In the genomic region with DNA sequence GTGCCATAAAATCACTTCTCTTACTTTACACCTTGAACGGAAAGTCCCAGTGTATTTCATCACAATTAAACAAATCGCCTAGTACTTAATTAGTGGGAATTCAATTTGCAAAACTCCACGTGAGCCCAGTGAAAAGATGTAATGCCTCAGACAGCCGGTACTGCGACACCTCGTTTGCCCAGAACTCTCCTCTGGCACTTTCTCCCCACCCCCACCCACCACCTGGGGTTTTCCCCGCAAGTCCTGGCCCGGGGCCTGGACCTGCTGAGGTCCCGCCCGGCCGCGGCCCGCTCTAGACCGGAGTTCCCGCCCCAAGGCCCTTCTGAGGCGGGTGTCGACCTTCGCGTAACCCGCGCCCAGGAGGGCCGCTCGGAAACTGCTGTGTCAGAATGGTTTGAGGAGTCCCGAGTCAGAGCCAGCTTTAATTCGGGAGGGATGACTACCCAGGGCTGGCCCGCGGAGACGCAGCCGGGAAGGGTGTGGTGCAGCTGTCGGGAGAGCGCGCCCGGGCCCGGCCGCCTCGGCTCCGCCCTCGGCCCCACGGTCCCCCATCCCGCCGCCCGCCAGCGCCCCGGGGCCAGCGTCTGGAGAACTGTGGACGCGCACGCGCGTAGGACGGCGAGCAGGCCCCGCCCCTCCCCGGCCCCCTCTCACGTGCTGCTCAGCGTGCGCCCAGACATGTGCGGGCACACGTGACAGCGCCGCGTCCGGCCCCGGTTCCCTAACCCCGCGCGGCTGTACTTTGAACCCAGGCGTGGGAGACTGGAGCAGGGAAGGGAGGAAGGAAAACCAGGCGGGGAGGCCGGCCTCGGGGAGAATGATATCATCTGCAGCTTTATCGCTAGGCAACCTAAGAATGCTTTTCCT, we compare ENCODE assay signal across 1 cellular context.
TF ChIP-seq lines count a peak whose summit lies in the region.

No MANE protein-coding gene starts in this region.

TF ChIP-seq in HepG2, 621 proteins besides CTCF, POLR2A, EP300 and RAD21 (continued from another document and continues in another):
- TF ChIP-seq ZBTB44 (CRISPR knock-in tag; IDR thresholded peaks at IDR 0.05) (no peak), ZNF136 (CRISPR knock-in tag; IDR thresholded peaks at IDR 0.05; ENCODE audit: low read depth) (0 out of 2 replicates have a peak, but pooled peaks have one; percentile 35), RCOR2 (CRISPR knock-in tag; IDR thresholded peaks at IDR 0.05) (no peak), ZNF710 (CRISPR knock-in tag; IDR thresholded peaks at IDR 0.05; ENCODE audit: borderline replicate concordance) (peak; percentile 84), SMARCE1 (IDR thresholded peaks at IDR 0.05; ENCODE audit: borderline replicate concordance) (no peak), PLRG1 (conservative IDR thresholded peaks at IDR 0.05) (no peak), ZNF230 (CRISPR knock-in tag; IDR thresholded peaks at IDR 0.05) (peak; percentile 78; the same call in 1 of the 2 replicates), SIN3B (IDR thresholded peaks at IDR 0.05; ENCODE audit: low read length) (no peak), ZFP41 (CRISPR knock-in tag; IDR thresholded peaks at IDR 0.05; ENCODE audit: borderline replicate concordance) (peak; percentile 43; the same call in 1 of the 2 replicates), NFATC3 (CRISPR knock-in tag; IDR thresholded peaks at IDR 0.05) (peak; percentile 61; the same call in 1 of the 2 replicates), ZBTB40 (IDR thresholded peaks at IDR 0.05) (no peak), ZBTB40 (CRISPR knock-in tag; IDR thresholded peaks at IDR 0.05) (peak; percentile 78), ZNF629 (CRISPR knock-in tag; conservative IDR thresholded peaks at IDR 0.05) (no peak), PHF5A (CRISPR knock-in tag; IDR thresholded peaks at IDR 0.05; ENCODE audit: low read depth, unreplicated experiment) (no peak), ZNF354B (CRISPR knock-in tag; IDR thresholded peaks at IDR 0.05) (no peak), ZNF280B (CRISPR knock-in tag; IDR thresholded peaks at IDR 0.05; ENCODE audit: borderline replicate concordance) (peak; percentile 97), GMEB2 (CRISPR knock-in tag; IDR thresholded peaks at IDR 0.05; ENCODE audit: low read depth) (peak; percentile 55; the same call in 1 of the 2 replicates), CEBPG (CRISPR knock-in tag; IDR thresholded peaks at IDR 0.05) (peak; percentile 36; the same call in 1 of the 2 replicates), TGIF2 (CRISPR knock-in tag; IDR thresholded peaks at IDR 0.05) (peak; percentile 80; the same call in 1 of the 2 replicates)
- TF ChIP-seq, protein P1, sequence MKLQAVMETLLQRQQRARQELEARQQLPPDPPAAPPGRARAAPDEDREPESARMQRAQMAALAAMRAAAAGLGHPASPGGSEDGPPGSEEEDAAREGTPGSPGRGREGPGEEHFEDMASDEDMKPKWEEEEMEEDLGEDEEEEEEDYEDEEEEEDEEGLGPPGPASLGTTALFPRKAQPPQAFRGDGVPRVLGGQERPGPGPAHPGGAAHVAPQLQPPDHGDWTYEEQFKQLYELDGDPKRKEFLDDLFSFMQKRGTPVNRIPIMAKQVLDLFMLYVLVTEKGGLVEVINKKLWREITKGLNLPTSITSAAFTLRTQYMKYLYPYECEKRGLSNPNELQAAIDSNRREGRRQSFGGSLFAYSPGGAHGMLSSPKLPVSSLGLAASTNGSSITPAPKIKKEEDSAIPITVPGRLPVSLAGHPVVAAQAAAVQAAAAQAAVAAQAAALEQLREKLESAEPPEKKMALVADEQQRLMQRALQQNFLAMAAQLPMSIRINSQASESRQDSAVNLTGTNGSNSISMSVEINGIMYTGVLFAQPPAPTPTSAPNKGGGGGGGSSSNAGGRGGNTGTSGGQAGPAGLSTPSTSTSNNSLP (IDR thresholded peaks at IDR 0.05; ENCODE audit: low read depth, low read length), result no peak
- TF ChIP-seq, protein P2, sequence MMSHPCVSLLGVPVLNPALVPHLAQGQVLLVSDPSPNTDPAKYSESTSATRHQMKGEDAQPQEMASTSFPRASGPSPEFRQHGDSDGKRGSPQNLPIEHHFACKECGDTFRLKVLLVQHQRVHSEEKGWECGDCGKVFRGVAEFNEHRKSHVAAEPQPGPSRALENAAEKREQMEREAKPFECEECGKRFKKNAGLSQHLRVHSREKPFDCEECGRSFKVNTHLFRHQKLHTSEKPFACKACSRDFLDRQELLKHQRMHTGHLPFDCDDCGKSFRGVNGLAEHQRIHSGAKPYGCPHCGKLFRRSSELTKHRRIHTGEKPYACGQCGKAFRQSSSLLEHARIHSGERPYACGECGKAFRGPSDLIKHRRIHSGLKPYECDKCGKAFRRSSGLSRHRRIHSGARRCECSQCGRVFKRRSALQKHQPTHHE (CRISPR knock-in tag; IDR thresholded peaks at IDR 0.05; ENCODE audit: borderline replicate concordance), result peak; percentile 88; the same call in 1 of the 2 replicates
- TF ChIP-seq, protein P3, sequence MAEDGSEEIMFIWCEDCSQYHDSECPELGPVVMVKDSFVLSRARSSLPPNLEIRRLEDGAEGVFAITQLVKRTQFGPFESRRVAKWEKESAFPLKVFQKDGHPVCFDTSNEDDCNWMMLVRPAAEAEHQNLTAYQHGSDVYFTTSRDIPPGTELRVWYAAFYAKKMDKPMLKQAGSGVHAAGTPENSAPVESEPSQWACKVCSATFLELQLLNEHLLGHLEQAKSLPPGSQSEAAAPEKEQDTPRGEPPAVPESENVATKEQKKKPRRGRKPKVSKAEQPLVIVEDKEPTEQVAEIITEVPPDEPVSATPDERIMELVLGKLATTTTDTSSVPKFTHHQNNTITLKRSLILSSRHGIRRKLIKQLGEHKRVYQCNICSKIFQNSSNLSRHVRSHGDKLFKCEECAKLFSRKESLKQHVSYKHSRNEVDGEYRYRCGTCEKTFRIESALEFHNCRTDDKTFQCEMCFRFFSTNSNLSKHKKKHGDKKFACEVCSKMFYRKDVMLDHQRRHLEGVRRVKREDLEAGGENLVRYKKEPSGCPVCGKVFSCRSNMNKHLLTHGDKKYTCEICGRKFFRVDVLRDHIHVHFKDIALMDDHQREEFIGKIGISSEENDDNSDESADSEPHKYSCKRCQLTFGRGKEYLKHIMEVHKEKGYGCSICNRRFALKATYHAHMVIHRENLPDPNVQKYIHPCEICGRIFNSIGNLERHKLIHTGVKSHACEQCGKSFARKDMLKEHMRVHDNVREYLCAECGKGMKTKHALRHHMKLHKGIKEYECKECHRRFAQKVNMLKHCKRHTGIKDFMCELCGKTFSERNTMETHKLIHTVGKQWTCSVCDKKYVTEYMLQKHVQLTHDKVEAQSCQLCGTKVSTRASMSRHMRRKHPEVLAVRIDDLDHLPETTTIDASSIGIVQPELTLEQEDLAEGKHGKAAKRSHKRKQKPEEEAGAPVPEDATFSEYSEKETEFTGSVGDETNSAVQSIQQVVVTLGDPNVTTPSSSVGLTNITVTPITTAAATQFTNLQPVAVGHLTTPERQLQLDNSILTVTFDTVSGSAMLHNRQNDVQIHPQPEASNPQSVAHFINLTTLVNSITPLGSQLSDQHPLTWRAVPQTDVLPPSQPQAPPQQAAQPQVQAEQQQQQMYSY (CRISPR knock-in tag; IDR thresholded peaks at IDR 0.05), result peak; percentile 97
